ENCODE assay signal across 10 cellular contexts in genomic region chr7:52620849-52621248, GRCh38.
"Had no signal": no experiment of that assay in that cellular context is flagged by ENCODE, and none has a peak within 500 bp of the region (broad histone marks: within the 10 kb centered on the region; RNA-seq: fewer than 3 reads in every experiment).

No MANE protein-coding gene starts in this region.

- H3K4me1 Mint-ChIP-seq: IgD-negative memory B cell had no signal

- H3K27me3 Mint-ChIP-seq: IgD-negative memory B cell had no signal

- H3K4me3 ChIP-seq: GM23248, HAP-1 had no signal

- H3K4me3 Mint-ChIP-seq: HFFc6, IgD-negative memory B cell had no signal

- DNase-seq: GM23248, GOT3, H7, HFFc6, KBM-7 had no signal

- H3K27ac Mint-ChIP-seq: HFFc6, IgD-negative memory B cell had no signal

- H3K27ac ChIP-seq: GM23248, HL-60 had no signal

- H3K36me3 ChIP-seq: HAP-1 had no signal

- ATAC-seq: HCT116, HepG2 had no signal

- H3K4me1 ChIP-seq: HAP-1 had no signal

- FAIRE-seq: HepG2 had no signal

- H3K9ac ChIP-seq: GM23248 had no signal

- H2AFZ ChIP-seq: GM23248 had no signal

- H3K9me3 ChIP-seq: HAP-1 had no signal
